8 cellular contexts compared by ENCODE assay signal in the genomic region with DNA sequence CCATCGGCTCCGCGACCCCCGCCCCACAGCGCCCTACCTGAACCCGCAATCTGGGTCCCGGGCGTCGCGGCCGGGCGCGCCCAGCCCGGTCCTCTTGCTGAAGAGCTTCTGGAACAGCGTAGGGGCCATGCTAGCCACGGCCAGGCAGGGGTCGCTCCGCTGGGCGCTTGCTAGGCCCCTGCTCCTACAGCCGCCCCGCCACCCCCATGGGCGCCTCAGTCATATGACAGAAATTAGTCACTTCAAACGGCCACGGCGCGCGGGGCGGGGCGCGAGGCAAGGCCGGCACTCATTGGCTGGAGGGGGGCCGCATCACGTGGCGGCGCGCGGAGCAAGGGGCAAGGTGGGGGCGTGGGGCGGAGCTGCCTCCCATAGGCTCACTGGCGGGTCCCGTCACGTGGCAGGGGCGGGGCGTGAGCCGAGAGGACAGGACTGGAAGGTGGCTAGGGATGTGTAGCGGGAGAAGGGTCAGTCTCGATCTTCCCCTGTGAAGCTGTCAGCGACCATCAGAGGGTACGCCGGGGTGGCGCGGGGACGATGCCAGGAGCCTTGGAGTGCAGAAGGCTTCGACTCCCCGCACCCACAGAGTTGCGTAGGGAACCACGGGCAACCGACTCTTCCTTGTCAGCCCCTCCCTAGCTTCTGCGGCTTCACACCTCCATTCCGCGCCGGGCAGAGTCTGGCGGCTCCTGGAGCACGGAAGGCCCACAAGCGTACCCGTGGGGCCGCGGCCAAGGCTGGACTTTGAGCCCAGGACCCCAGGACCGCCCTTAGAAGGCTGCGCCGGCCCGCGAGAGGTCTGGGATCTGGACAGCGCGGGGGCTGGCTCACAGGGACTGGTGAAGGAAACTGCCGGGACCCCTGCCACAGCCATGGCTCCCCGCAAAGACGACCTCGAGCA. TPM values are rescaled to one million over a fixed set of nuclear protein-coding genes. Genes with fewer than 3 reads are reported as not detected.
DNase-seq lines count a peak whose midpoint lies in the region; ATAC-seq and TF ChIP-seq lines count a peak whose summit lies in the region.

Gene FNIP1, minus strand, starts transcription at position 225 of the 901 bp plus-strand sequence. Its CDS starts 96 bp downstream, at position 129.

- TF ChIP-seq CTCF in PC-9 (conservative IDR thresholded peaks at IDR 0.05): no peak

- BruUV-seq in PC-9 (replicated peaks; lab: Mats Ljungman, UMichigan): TSS peak; percentile 89

- peak within 1 kb of the TSS; percentile 93 for H3K4me2 ChIP-seq in PC-9

- peak within 1 kb of the TSS; percentile 99 for H2AFZ ChIP-seq in PC-9

- H3K27ac ChIP-seq in PC-9: peak within 1 kb of the TSS; percentile 72

- POLR2A ChIA-PET in PC-9 (lab: Charles Lee; ENCODE audit: unreplicated experiment): interaction anchor here (0.6 to 1.0 kb wide), 6 partner anchors 13 to 941 kb away, joined by 3 to 11 read pairs (median 4); partner anchors contain the start of gene KIF3A

- H3K9me3 ChIP-seq in PC-9 (ENCODE audit: insufficient read depth, low read depth) (no peaks in the 10 kb centered on the region), mucosa of stomach (ENCODE audit: control insufficient read depth, low read length) (no peaks in the 10 kb centered on the region)

- H3K4me3 ChIP-seq in Jurkat, Clone E6-1 (ENCODE audit: low read length): peak within 1 kb of the TSS; percentile 80
- H3K4me3 ChIP-seq in PC-9 (peak within 1 kb of the TSS; percentile 95), mucosa of stomach (ENCODE audit: low read length) (peak within 1 kb of the TSS; percentile 97)

- H3K79me2 ChIP-seq in PC-9 (ENCODE audit: low read depth): peaks cover 46% of the 10 kb centered on the region

- DNase-seq in DMS153 (lab: John Stamatoyannopoulos, UW) (peak; percentile 85), PC-9 (peak; percentile 90 to 98), erythroblast (lab: John Stamatoyannopoulos, UW) (peak; percentile 99 to 100)
- DNase-seq in Jurkat, Clone E6-1 (ENCODE audit: low read depth, low spot score): peak; percentile 88
- peak; percentile 98 for DNase-seq in activated T-cell treated with anti-CD3 and anti-CD28 coated beads, Interleukin-2, amount 50 U/mL, for 1 hour
- DNase-seq in stimulated activated CD8-positive, alpha-beta memory T cell treated with anti-CD3 and anti-CD28 coated beads, Interleukin-7, amount 100 ng/mL, for 1 hour (ENCODE audit: low read depth in 2 of 2): peak; percentile 96 to 97

- H3K9me2 ChIP-seq in PC-9 (ENCODE audit: insufficient read depth): no peaks in the 10 kb centered on the region

- intact Hi-C loops in PC-9 (cut with micrococcal nuclease; ENCODE audit: unreplicated experiment): no loop called here

- H3K36me3 ChIP-seq in PC-9 (ENCODE audit: low read depth): 0 out of 2 replicates have a peak, but pooled peaks cover 3% of the 10 kb centered on the region
- H3K36me3 ChIP-seq in mucosa of stomach (ENCODE audit: control insufficient read depth, insufficient read depth, low read length): no peaks in the 10 kb centered on the region

- peaks cover 32% of the 10 kb centered on the region for H4K20me1 ChIP-seq in PC-9 (ENCODE audit: insufficient read depth)

- peak; percentile 96 for TF ChIP-seq POLR2A in erythroblast (IDR thresholded peaks at IDR 0.05; ENCODE audit: low read length)

- H3K4me1 ChIP-seq in PC-9 (replicated peaks; ENCODE audit: insufficient read depth) (peaks cover 14% of the 10 kb centered on the region), mucosa of stomach (ENCODE audit: control insufficient read depth, insufficient read depth, low read length) (peaks cover 16% of the 10 kb centered on the region)

- CTCF ChIA-PET in PC-9 (lab: Charles Lee): no interaction called here

- peak; percentile 91 for ATAC-seq in GM21619 (IDR thresholded peaks at IDR 0.05; ENCODE audit: unreplicated experiment)

- H3K9ac ChIP-seq in mucosa of stomach (ENCODE audit: low read length): peak within 1 kb of the TSS; percentile 98

- no peaks in the 10 kb centered on the region for H3F3A ChIP-seq in PC-9 (ENCODE audit: insufficient read depth, low read depth)

- H3K27me3 ChIP-seq in PC-9 (ENCODE audit: insufficient read depth, low read depth) (no peaks in the 10 kb centered on the region), mucosa of stomach (ENCODE audit: control insufficient read depth, insufficient read depth, low read length) (no peaks in the 10 kb centered on the region)

RNA-seq across cellular contexts. Expression of gene FNIP1, which starts in this region (rescaled TPM):
- polyA plus RNA-seq in Jurkat, Clone E6-1 (2012; ENCODE audit: insufficient read depth, insufficient read length): 6.4 TPM
- total RNA-seq in PC-9 (2021): 20.4 and 23.5 TPM in 2 replicates

Comparison
In these comparisons a context has a peak if more than half of its experiments do, and no peak if none do; other contexts are left out.
1. Peak in every context shown above with its lines: DNase-seq, ATAC-seq, H3K4me3 ChIP-seq and H3K27ac ChIP-seq.